Comparison of ENCODE assay signal across 20 cellular contexts in the genomic region with DNA sequence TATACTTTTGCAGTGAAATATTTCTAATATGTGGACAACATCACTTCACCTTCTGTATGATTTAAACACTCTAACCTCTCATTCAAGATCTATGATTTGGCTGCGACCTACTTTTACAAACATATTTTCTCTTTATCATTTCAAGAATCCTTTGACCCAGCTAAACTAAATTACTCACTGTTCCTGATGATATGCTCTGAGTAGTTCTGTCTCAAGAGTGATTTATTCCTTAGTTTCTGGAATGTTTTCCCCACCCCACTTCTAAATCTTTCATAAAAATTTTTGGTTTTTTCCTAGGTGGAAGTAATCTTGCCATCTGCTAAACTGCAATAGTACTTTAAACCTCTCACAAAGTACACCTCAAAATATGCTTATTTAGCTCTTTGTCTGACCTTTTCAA.
DNase-seq lines count a peak whose midpoint lies in the region; ATAC-seq, FAIRE-seq and TF ChIP-seq lines count a peak whose summit lies in the region.
"Had no signal": no experiment of that assay in that cellular context is flagged by ENCODE, and none has a peak within 500 bp of the region (broad histone marks: within the 10 kb centered on the region; RNA-seq: fewer than 3 reads in every experiment).

No MANE protein-coding gene starts in this region.

- no peak overlapping the region for H3K27ac ChIP-seq in A549
- peak overlapping the region; percentile 30 for H3K27ac ChIP-seq in GM23248
- H3K27ac ChIP-seq in astrocyte (ENCODE audit: low read depth, low read length): peak overlapping the region; percentile 1
- H3K27ac ChIP-seq: SJCRH30 had no signal

- H3K36me3 Mint-ChIP-seq in astrocyte (ENCODE audit: low read depth, unreplicated experiment): peaks cover 61% of the 10 kb centered on the region

- no peak for ATAC-seq in A549
- ATAC-seq in sciatic nerve: no peak

- WGBS in A549 (ENCODE audit: missing lambda C conversion rate): 24% methylated on average over 1 of the region's 1 CpG
- WGBS in GM23248 (ENCODE audit: low coverage in 1 of 2, low lambda C conversion rate in 2 of 2, missing lambda C conversion rate in 2 of 2), 2 experiments: 96 to 100% methylated on average over 1 of the region's 1 CpG

- H3K4me3 Mint-ChIP-seq in astrocyte (ENCODE audit: unreplicated experiment): no peak overlapping the region
- H3K4me3 Mint-ChIP-seq: CD14-positive monocyte had no signal

- peaks cover 3% of the 10 kb centered on the region; the same call in 1 of the 2 replicates for H3K36me3 ChIP-seq in GM23248 (ENCODE audit: low read depth)
- no peaks in the 10 kb centered on the region for H3K36me3 ChIP-seq in astrocyte (ENCODE audit: insufficient read depth, low read length)
- H3K36me3 ChIP-seq: SJCRH30 had no signal

- no peaks in the 10 kb centered on the region for H3K9me2 ChIP-seq in GM23248 (ENCODE audit: insufficient read depth)

- H3K4me2 ChIP-seq in A549 (no peak overlapping the region), GM23248 (ENCODE audit: unreplicated experiment) (peak overlapping the region; percentile 19), astrocyte (ENCODE audit: low read length) (no peak overlapping the region)

- TF ChIP-seq CTCF in A549 (IDR thresholded peaks at IDR 0.05) (no peak), astrocyte (IDR thresholded peaks at IDR 0.05; ENCODE audit: insufficient read depth, low read depth, low read length) (no peak), fibroblast of the aortic adventitia (IDR thresholded peaks at IDR 0.05; ENCODE audit: insufficient read depth, low read length) (no peak)

- in situ Hi-C loops in GM23248 (cut with MboI): no loop called here

- H3K27me3 Mint-ChIP-seq in astrocyte (ENCODE audit: low read depth, unreplicated experiment): no peaks in the 10 kb centered on the region

- H3K4me1 ChIP-seq in A549 (no peaks in the 10 kb centered on the region), GM23248 (ENCODE audit: insufficient read depth) (0 out of 2 replicates have a peak, but pooled peaks cover 9% of the 10 kb centered on the region), astrocyte (ENCODE audit: insufficient read depth, low read length) (no peaks in the 10 kb centered on the region)
- H3K4me1 ChIP-seq: SJCRH30 had no signal

- H3K9me3 ChIP-seq in A549 (peaks cover 30% of the 10 kb centered on the region), GM23248 (ENCODE audit: low read depth) (no peaks in the 10 kb centered on the region), astrocyte (ENCODE audit: insufficient read depth, low read depth, low read length) (peaks cover 4% of the 10 kb centered on the region)
- H3K9me3 ChIP-seq: SJCRH30 had no signal

- H4K20me1 ChIP-seq in GM23248 (ENCODE audit: insufficient read depth) (no peaks in the 10 kb centered on the region), astrocyte (ENCODE audit: insufficient read depth, low read length) (no peaks in the 10 kb centered on the region)

- no peak for TF ChIP-seq RAD21 in A549 (conservative IDR thresholded peaks at IDR 0.05 in 1 of 2, IDR thresholded peaks at IDR 0.05 in 1 of 2)

- peak overlapping the region; percentile 60 for H3K27ac Mint-ChIP-seq in astrocyte (ENCODE audit: unreplicated experiment)
- H3K27ac Mint-ChIP-seq: CD14-positive monocyte had no signal

- peaks cover 67% of the 10 kb centered on the region for H3K9me3 Mint-ChIP-seq in astrocyte (ENCODE audit: unreplicated experiment)

- FAIRE-seq in A549 (lab: Jason Lieb, UNC): no peak
- no peak for FAIRE-seq in astrocyte (lab: Jason Lieb, UNC)
- FAIRE-seq: GM18507 had no signal

- POLR2A ChIA-PET in A549 (lab: Yijun Ruan, JAX): interaction anchor here (0.5 kb wide), 1 partner anchor 39 kb away, joined by 4 read pairs; no protein-coding TSS in a partner anchor

- DNase-seq in A549 (ENCODE audit: low read depth in 1 of 2, low spot score in 1 of 2) (no peak), GM23248 (no peak), astrocyte (ENCODE audit: low read depth) (peak; percentile 36), fibroblast of the aortic adventitia (ENCODE audit: low read depth) (peak; percentile 51), DMS153 (lab: John Stamatoyannopoulos, UW) (no peak), sciatic nerve (ENCODE audit: low spot score) (no peak), glomerular visceral epithelial cell (ENCODE audit: extremely low spot score) (no peak), DMS79 treated with DMSO at 0.1 percent for 48 hours (lab: John Stamatoyannopoulos, UW) (no peak)
- DNase-seq: ACHN, GDM1, GOT3, KBM-7, NCI-H187, NCI-H2107, NCI-H510A treated with DMSO at 0.1 percent for 48 hours, NCI-H774, OCI-M1, SJCRH30 had no signal

- no peak for TF ChIP-seq EP300 in A549 (IDR thresholded peaks at IDR 0.05)

- H3K79me2 ChIP-seq in GM23248 (ENCODE audit: insufficient read depth) (no peaks in the 10 kb centered on the region; the same call in 1 of the 2 replicates), astrocyte (ENCODE audit: insufficient read depth, low read length) (no peaks in the 10 kb centered on the region)

- intact Hi-C loops in sciatic nerve (cut with DNase I): loop anchor here (2.0 kb wide), 1 partner anchor 14 kb away; no protein-coding TSS in a partner anchor

- no peak for TF ChIP-seq POLR2A in A549 (IDR thresholded peaks at IDR 0.05; ENCODE audit: low read length)

- H2AFZ ChIP-seq in GM23248 (no peak overlapping the region), astrocyte (ENCODE audit: low read depth, low read length) (no peak overlapping the region)

- H3K4me1 Mint-ChIP-seq in astrocyte (ENCODE audit: low read depth, unreplicated experiment): no peaks in the 10 kb centered on the region
- H3K4me1 Mint-ChIP-seq: CD14-positive monocyte had no signal

- peaks cover 13% of the 10 kb centered on the region; the same call in 1 of the 2 replicates for H3F3A ChIP-seq in GM23248 (ENCODE audit: insufficient read depth)

- CTCF ChIA-PET in A549 (lab: Yijun Ruan, JAX): no interaction called here

- H3K4me3 ChIP-seq in A549: no peak overlapping the region
- no peak overlapping the region for H3K4me3 ChIP-seq in GM23248
- no peak overlapping the region for H3K4me3 ChIP-seq in astrocyte (ENCODE audit: insufficient read depth, low read depth, low read length)
- H3K4me3 ChIP-seq in fibroblast of the aortic adventitia (ENCODE audit: low read depth, low read length): no peak overlapping the region
- H3K4me3 ChIP-seq: SJCRH30 had no signal

- no peak overlapping the region for H3K9ac ChIP-seq in GM23248
- no peak overlapping the region for H3K9ac ChIP-seq in astrocyte (ENCODE audit: low read length)

- H3K27me3 ChIP-seq in GM23248 (replicated peaks; ENCODE audit: insufficient read depth) (no peaks in the 10 kb centered on the region), astrocyte (ENCODE audit: insufficient read depth, low read length) (no peaks in the 10 kb centered on the region)
- H3K27me3 ChIP-seq: SJCRH30 had no signal

TF ChIP-seq in A549, 52 proteins besides CTCF, POLR2A, EP300 and RAD21:
- TF ChIP-seq ZC3H11A (IDR thresholded peaks at IDR 0.05) (no peak), HOXA7 (CRISPR knock-in tag; IDR thresholded peaks at IDR 0.05) (no peak), HOXB13 (CRISPR knock-in tag; IDR thresholded peaks at IDR 0.05; ENCODE audit: low read depth) (no peak), MAFK (IDR thresholded peaks at IDR 0.05; ENCODE audit: partially characterized antibody) (peak; percentile 37), EHMT2 (IDR thresholded peaks at IDR 0.05; ENCODE audit: low read depth) (no peak)
TF ChIP-seq in A549: peak in this region for 1.

Comparison
In these comparisons a context has a peak if more than half of its experiments do, and no peak if none do; other contexts are left out.
1. DNase-seq: peak in astrocyte (single experiment) and fibroblast of the aortic adventitia (single experiment); none in A549 (0 of 2), GM23248 (single experiment), DMS153 (single experiment), sciatic nerve (single experiment), glomerular visceral epithelial cell (single experiment) and DMS79 treated with DMSO at 0.1 percent for 48 hours (single experiment).
2. H3K27ac ChIP-seq: peak in GM23248 (single experiment) and astrocyte (single experiment); none in A549 (0 of 2).